Comparison of ENCODE assay signal across 8 cellular contexts in the genomic region with DNA sequence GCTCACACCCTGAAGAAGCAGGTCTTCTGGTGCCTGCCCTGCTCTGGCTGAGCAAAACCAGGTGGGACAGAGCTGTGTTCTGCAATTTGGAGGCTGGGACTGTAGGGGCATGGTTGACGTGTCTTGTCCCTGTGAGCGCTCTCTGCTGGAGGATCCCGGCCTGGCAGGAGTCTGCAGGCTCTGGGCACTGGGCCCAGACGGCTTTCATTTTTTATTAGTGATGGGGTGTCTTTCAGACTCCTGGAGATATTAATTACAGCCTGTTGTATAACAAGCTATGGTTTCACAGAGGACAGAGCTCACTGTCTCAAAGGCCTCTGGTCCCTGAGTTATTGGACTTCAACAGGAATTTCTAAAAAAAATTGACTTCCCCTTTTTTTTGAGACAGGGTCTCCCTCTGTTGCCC. TPM values are rescaled to one million over a fixed set of nuclear protein-coding genes. Genes with fewer than 3 reads are reported as not detected.
DNase-seq lines count a peak whose midpoint lies in the region; ATAC-seq and TF ChIP-seq lines count a peak whose summit lies in the region.

No MANE protein-coding gene starts in this region.

- no peaks in the 10 kb centered on the region for H3K36me3 ChIP-seq in psoas muscle (ENCODE audit: insufficient read depth in 1 of 2, low read depth in 1 of 2)

- H3K27me3 ChIP-seq in psoas muscle (ENCODE audit: insufficient read depth in 3 of 3, low read length in 2 of 3), result no peaks in the 10 kb centered on the region

- no peak overlapping the region for H3K27ac ChIP-seq in psoas muscle

- ATAC-seq in GM18517 (IDR thresholded peaks at IDR 0.05; ENCODE audit: unreplicated experiment) (peak; percentile 93), HG03095 (IDR thresholded peaks at IDR 0.05; ENCODE audit: unreplicated experiment) (peak; percentile 97), psoas muscle (peak; percentile 71 to 95 (median 87))

- H3K4me3 Mint-ChIP-seq in activated T-helper 2 cell treated with anti-CD3 and anti-CD28 coated beads, Interferon-gamma antibody, Interleukin-2, Interleukin-4, amounts not matched to agents 10 μg/mL and 5 μg/mL and 100 μg/mL, durations not matched to agents 14 hours and 24 hours and 36 hours (ENCODE audit: low read depth), result no peak overlapping the region

- no peaks in the 10 kb centered on the region for H3K36me3 Mint-ChIP-seq in activated T-helper 2 cell treated with anti-CD3 and anti-CD28 coated beads, Interferon-gamma antibody, Interleukin-2, Interleukin-4, amounts not matched to agents 10 μg/mL and 5 μg/mL and 100 μg/mL, durations not matched to agents 14 hours and 24 hours and 36 hours (ENCODE audit: low read depth)

- H3K9me3 ChIP-seq in psoas muscle, result no peaks in the 10 kb centered on the region

- peaks cover 13% of the 10 kb centered on the region for H3K27me3 Mint-ChIP-seq in activated T-helper 2 cell treated with anti-CD3 and anti-CD28 coated beads, Interferon-gamma antibody, Interleukin-2, Interleukin-4, amounts not matched to agents 10 μg/mL and 5 μg/mL and 100 μg/mL, durations not matched to agents 14 hours and 24 hours and 36 hours (ENCODE audit: low read depth)

- TF ChIP-seq CTCF in psoas muscle (IDR thresholded peaks at IDR 0.05), result peak; percentile 49

- intact Hi-C loops in activated T-helper 2 cell treated with anti-CD3 and anti-CD28 coated beads, Interferon-gamma antibody, Interleukin-2, Interleukin-4, amounts not matched to agents 10 μg/mL and 5 μg/mL and 100 μg/mL, durations not matched to agents 14 hours and 24 hours and 36 hours (cut with micrococcal nuclease), result no loop called here
- intact Hi-C loops in head of caudate nucleus (cut with DNase I) (no loop called here), psoas muscle (cut with DNase I) (no loop called here)

- no peaks in the 10 kb centered on the region for H3K9me3 Mint-ChIP-seq in activated T-helper 2 cell treated with anti-CD3 and anti-CD28 coated beads, Interferon-gamma antibody, Interleukin-2, Interleukin-4, amounts not matched to agents 10 μg/mL and 5 μg/mL and 100 μg/mL, durations not matched to agents 14 hours and 24 hours and 36 hours

- 13 to 46% (median 31%) methylated on average over 4 of the region's 4 CpGs for WGBS in psoas muscle, 3 donors

- H3K27ac Mint-ChIP-seq in activated T-helper 2 cell treated with anti-CD3 and anti-CD28 coated beads, Interferon-gamma antibody, Interleukin-2, Interleukin-4, amounts not matched to agents 10 μg/mL and 5 μg/mL and 100 μg/mL, durations not matched to agents 14 hours and 24 hours and 36 hours, result no peak overlapping the region

- peak; percentile 86 for DNase-seq in AG20443 (ENCODE audit: low spot score)
- peak; percentile 72 for DNase-seq in OCI-M1 (lab: John Stamatoyannopoulos, UW)
- peak; percentile 27 for DNase-seq in activated T-helper 2 cell treated with anti-CD3 and anti-CD28 coated beads, Interferon-gamma antibody, Interleukin-2, Interleukin-4, amounts not matched to agents 10 μg/mL and 5 μg/mL and 100 μg/mL, durations not matched to agents 14 hours and 24 hours and 36 hours (ENCODE audit: low spot score)
- DNase-seq in head of caudate nucleus, result peak in 41 of 42 donors; percentile 19 to 85 (median 59)
- peak; percentile 34 to 64 for DNase-seq in psoas muscle
- DNase-seq in cerebellar nuclear complex (lab: John Stamatoyannopoulos, UW), result no peak

- H3K4me1 ChIP-seq in psoas muscle, result peaks cover 4% of the 10 kb centered on the region

- H3K4me3 ChIP-seq in psoas muscle, result no peak overlapping the region

- H3K4me1 Mint-ChIP-seq in activated T-helper 2 cell treated with anti-CD3 and anti-CD28 coated beads, Interferon-gamma antibody, Interleukin-2, Interleukin-4, amounts not matched to agents 10 μg/mL and 5 μg/mL and 100 μg/mL, durations not matched to agents 14 hours and 24 hours and 36 hours (ENCODE audit: low read depth), result no peaks in the 10 kb centered on the region

RNA-seq across cellular contexts. Expression of gene ZNF710, which starts 29.5 kb away (rescaled TPM):
- total RNA-seq in activated T-helper 2 cell treated with anti-CD3 and anti-CD28 coated beads, Interferon-gamma antibody, Interleukin-2, Interleukin-4, amounts not matched to agents 10 μg/mL and 5 μg/mL and 100 μg/mL, durations not matched to agents 14 hours and 24 hours and 36 hours, result 31.4 and 34.2 TPM in 2 replicates
- 1 to 10 TPM; 3.1 to 8.1 (median 5.6) TPM for total RNA-seq in psoas muscle
- 1 to 10 TPM; 1.3 to 4.5 (median 1.9) TPM for polyA plus RNA-seq in psoas muscle

RNA-seq across cellular contexts. Expression of gene ARPIN, which starts 58.8 kb away (rescaled TPM):
- not detected in 2 replicates for total RNA-seq in activated T-helper 2 cell treated with anti-CD3 and anti-CD28 coated beads, Interferon-gamma antibody, Interleukin-2, Interleukin-4, amounts not matched to agents 10 μg/mL and 5 μg/mL and 100 μg/mL, durations not matched to agents 14 hours and 24 hours and 36 hours
- total RNA-seq in psoas muscle, result 10 to 100 TPM in 1 of 4 donors, 1 to 10 TPM in 3; 5.3 to 10.3 (median 9.7) TPM
- 1 to 10 TPM; 3.5 to 8.9 (median 4.3) TPM for polyA plus RNA-seq in psoas muscle

Comparison
In these comparisons a context has a peak if more than half of its experiments do, and no peak if none do; other contexts are left out.
1. DNase-seq: peak in AG20443 (single experiment), OCI-M1 (single experiment), activated T-helper 2 cell treated with anti-CD3 and anti-CD28 coated beads, Interferon-gamma antibody, Interleukin-2, Interleukin-4, amounts not matched to agents 10 μg/mL and 5 μg/mL and 100 μg/mL, durations not matched to agents 14 hours and 24 hours and 36 hours (single experiment), head of caudate nucleus (41 of 42) and psoas muscle (2 of 2); none in cerebellar nuclear complex (0 of 2).
2. Peak in every context shown above with its lines, with median percentiles within 50 percentile points of each other: ATAC-seq.